8 cellular contexts compared by ENCODE assay signal in the genomic region with DNA sequence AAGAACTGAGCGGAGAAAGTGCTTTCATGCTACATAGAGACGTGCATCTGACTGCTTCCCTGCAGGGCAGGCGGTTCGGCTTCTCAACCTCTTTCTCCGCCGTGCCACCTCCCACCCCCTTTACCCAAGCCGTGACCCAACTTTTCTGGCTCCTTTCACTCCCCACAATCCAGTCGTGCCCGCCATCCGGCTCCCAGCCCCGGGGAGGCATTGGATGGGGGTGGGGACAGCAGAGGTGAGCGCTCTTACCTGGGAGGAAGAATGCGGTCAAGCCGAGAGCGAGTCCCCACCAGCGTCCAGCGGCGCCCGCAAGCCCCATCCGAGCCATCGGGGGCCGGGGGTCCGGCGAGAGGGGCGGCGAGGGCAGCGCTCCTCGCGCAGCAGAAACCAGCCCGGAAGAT. TPM values are rescaled to one million over a fixed set of nuclear protein-coding genes. Genes with fewer than 3 reads are reported as not detected.
DNase-seq lines count a peak whose midpoint lies in the region; ATAC-seq and TF ChIP-seq lines count a peak whose summit lies in the region.

No MANE protein-coding gene starts in this region.

- H3K4me3 Mint-ChIP-seq in activated B cell treated with CpG ODN at 0.5 μM for 24 hours: peak overlapping the region; percentile 94

- H3K9me3 ChIP-seq in skeletal muscle satellite cell (replicated peaks; ENCODE audit: low read length): no peaks in the 10 kb centered on the region

- DNase-seq in 8988T (peak; percentile 71), GM12864 (ENCODE audit: low read depth) (no peak), activated B cell treated with CpG ODN at 0.5 μM for 24 hours (no peak), germinal center (ENCODE audit: low spot score) (peak; percentile 26), NCI-H2227 (lab: John Stamatoyannopoulos, UW; ENCODE audit: unreplicated experiment) (no peak)

- peak overlapping the region; percentile 99 for H3K4me2 ChIP-seq in skeletal muscle satellite cell (ENCODE audit: low read length)

- H3K27me3 ChIP-seq in skeletal muscle satellite cell (ENCODE audit: control insufficient read depth, insufficient read depth, low read length): no peaks in the 10 kb centered on the region

- no peak for ATAC-seq in activated B cell treated with CpG ODN at 0.5 μM for 24 hours (ENCODE audit: low read depth)
- no peak for ATAC-seq in GM21786 (IDR thresholded peaks at IDR 0.05; ENCODE audit: unreplicated experiment)
- no peak for ATAC-seq in GM21526 (IDR thresholded peaks at IDR 0.05; ENCODE audit: low FRiP score, unreplicated experiment)

- peak overlapping the region; percentile 66 for H3K4me3 ChIP-seq in GM12864 (ENCODE audit: low read depth, low read length)
- peak overlapping the region; percentile 97 for H3K4me3 ChIP-seq in skeletal muscle satellite cell (ENCODE audit: low read length)

- TF ChIP-seq CTCF in GM12864 (IDR thresholded peaks at IDR 0.05; ENCODE audit: low read depth, low read length, missing control alignments) (no peak), activated B cell treated with CpG ODN at 0.5 μM for 24 hours (IDR thresholded peaks at IDR 0.05) (no peak)

- H3K4me1 Mint-ChIP-seq in activated B cell treated with CpG ODN at 0.5 μM for 24 hours: peaks cover 38% of the 10 kb centered on the region

- intact Hi-C loops in activated B cell treated with CpG ODN at 0.5 μM for 24 hours (cut with micrococcal nuclease): loop anchor here (2.0 to 5.0 kb wide), 2 partner anchors 196 to 381 kb away; no protein-coding TSS in a partner anchor

- peaks cover 17% of the 10 kb centered on the region for H3K27me3 Mint-ChIP-seq in activated B cell treated with CpG ODN at 0.5 μM for 24 hours

- peak overlapping the region; percentile 74 for H3K9ac ChIP-seq in skeletal muscle satellite cell (ENCODE audit: low read depth, low read length)

- H3K36me3 ChIP-seq in skeletal muscle satellite cell (ENCODE audit: insufficient read depth, low read length): no peaks in the 10 kb centered on the region

- no peaks in the 10 kb centered on the region for H3K9me3 Mint-ChIP-seq in activated B cell treated with CpG ODN at 0.5 μM for 24 hours

- H3K36me3 Mint-ChIP-seq in activated B cell treated with CpG ODN at 0.5 μM for 24 hours (ENCODE audit: low read depth): peaks cover 1% of the 10 kb centered on the region

- H3K27ac Mint-ChIP-seq in activated B cell treated with CpG ODN at 0.5 μM for 24 hours: peak overlapping the region; percentile 79

- POLR2A ChIA-PET in activated B cell treated with CpG ODN at 0.5 μM for 24 hours (lab: Charles Lee): interaction anchor here (0.9 to 3.9 kb wide), 3 partner anchors 23 to 54 kb away, joined by 3 to 58 read pairs (median 4); no protein-coding TSS in a partner anchor

- H3K4me1 ChIP-seq in skeletal muscle satellite cell (ENCODE audit: control insufficient read depth, insufficient read depth, low read length): peaks cover 25% of the 10 kb centered on the region

- CTCF ChIA-PET in activated B cell treated with CpG ODN at 0.5 μM for 24 hours (lab: Charles Lee): interaction anchor here (4.2 kb wide), 1 partner anchor 57 kb away, joined by 117 read pairs; no protein-coding TSS in a partner anchor

RNA-seq across cellular contexts. Expression of gene NECTIN1, which starts 0.8 kb away (rescaled TPM):
- total RNA-seq in activated B cell treated with CpG ODN at 0.5 μM for 24 hours: 36.4 and 36.7 TPM in 2 replicates
- 2.3 and 3.3 TPM in 2 replicates for total RNA-seq in skeletal muscle satellite cell (2012; rRNA removed)

Comparison
In these comparisons a context has a peak if more than half of its experiments do, and no peak if none do; other contexts are left out.
1. DNase-seq: peak in 8988T (single experiment) and germinal center (single experiment); none in GM12864 (single experiment), activated B cell treated with CpG ODN at 0.5 μM for 24 hours (single experiment) and NCI-H2227 (single experiment).